ENCODE assay signal across 12 cellular contexts in the genomic region with DNA sequence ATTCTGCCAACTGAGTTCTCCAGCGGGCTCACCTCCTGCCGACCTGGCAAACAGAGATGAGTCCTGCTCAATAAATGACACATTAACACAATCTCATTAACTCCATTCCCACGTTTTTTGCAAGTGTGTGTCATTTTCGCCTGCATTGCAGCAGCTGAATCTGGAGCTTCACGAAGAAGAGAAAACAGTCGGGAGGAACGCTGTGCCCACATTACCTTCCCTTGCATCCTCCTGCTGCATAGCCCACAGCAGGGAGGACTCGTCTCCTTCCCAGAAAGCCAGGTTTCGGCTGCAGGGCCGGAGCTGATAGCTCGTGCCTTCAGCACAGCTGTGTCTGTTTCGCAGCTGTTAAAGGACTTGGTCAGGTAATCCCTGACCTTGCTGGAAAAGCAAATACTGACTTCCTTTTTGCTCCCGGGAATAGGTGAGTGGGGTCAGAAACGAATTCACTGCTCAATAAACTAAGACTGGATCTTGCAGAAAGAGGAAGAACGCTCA. TPM values are rescaled to one million over a fixed set of nuclear protein-coding genes. Genes with fewer than 3 reads are reported as not detected.
DNase-seq lines count a peak whose midpoint lies in the region; ATAC-seq, FAIRE-seq and TF ChIP-seq lines count a peak whose summit lies in the region.
"Had no signal": no experiment of that assay in that cellular context is flagged by ENCODE, and none has a peak within 500 bp of the region (broad histone marks: within the 10 kb centered on the region; RNA-seq: fewer than 3 reads in every experiment).

No MANE protein-coding gene starts in this region.

- ATAC-seq in body of pancreas (peak; percentile 78), left ventricle myocardium superior (no peak)

- H4K20me1 ChIP-seq in keratinocyte (ENCODE audit: control insufficient read depth, extremely low read depth, insufficient read depth, low read length) = no peaks in the 10 kb centered on the region

- H3K4me3 ChIP-seq in body of pancreas = no peak overlapping the region
- no peak overlapping the region for H3K4me3 ChIP-seq in keratinocyte (ENCODE audit: control insufficient read depth in 2 of 3, extremely low read depth in 1 of 3, insufficient read depth in 2 of 3, low read depth in 1 of 3, low read length in 3 of 3)
- H3K4me3 ChIP-seq in spleen = peak overlapping the region in 1 of 8 donors; percentile 10
- H3K4me3 ChIP-seq: ovary had no signal

- H3K27me3 ChIP-seq in body of pancreas (no peaks in the 10 kb centered on the region), keratinocyte (ENCODE audit: control insufficient read depth, extremely low read depth, insufficient read depth, low read length) (no peaks in the 10 kb centered on the region), spleen (replicated peaks in 1 of 7) (peaks cover 0 to 36% (median 0%) of the 10 kb centered on the region in 7 donors)
- H3K27me3 ChIP-seq: ovary had no signal

- intact Hi-C loops in body of pancreas (cut with DNase I) = no loop called here
- intact Hi-C loops in spleen (cut with DNase I; ENCODE audit: low total_unique reads) = no loop called here
- intact Hi-C loops in left ventricle myocardium superior (cut with micrococcal nuclease) = no loop called here

- H3K36me3 ChIP-seq in body of pancreas (replicated peaks in 1 of 2; ENCODE audit: insufficient read depth in 1 of 2, low read depth in 2 of 2) = peaks cover 0 to 2% of the 10 kb centered on the region in 2 donors
- no peaks in the 10 kb centered on the region for H3K36me3 ChIP-seq in keratinocyte (ENCODE audit: control insufficient read depth in 2 of 2, extremely low read depth in 1 of 2, insufficient read depth in 2 of 2, low read length in 2 of 2)
- no peaks in the 10 kb centered on the region for H3K36me3 ChIP-seq in spleen
- H3K36me3 ChIP-seq: ovary had no signal

- no peak overlapping the region for H3K4me2 ChIP-seq in keratinocyte (ENCODE audit: control insufficient read depth, extremely low read depth, insufficient read depth, low read depth, low read length)

- dilution Hi-C loops in keratinocyte (cut with MboI; ENCODE audit: extremely low pct_ligation_motif_present, low sequenced_read_pairs) = no loop called here

- TF ChIP-seq POLR2A in body of pancreas (IDR thresholded peaks at IDR 0.05) (no peak), spleen (IDR thresholded peaks at IDR 0.05) (no peak)

- WGBS in body of pancreas, 2 donors = 13 to 18% methylated on average over 15 of the region's 15 CpGs
- WGBS in spleen, 5 donors = 52 to 66% (median 60%) methylated on average over 15 of the region's 15 CpGs

- H3K9me3 ChIP-seq in body of pancreas (no peaks in the 10 kb centered on the region), keratinocyte (ENCODE audit: control insufficient read depth, low read depth, low read length) (no peaks in the 10 kb centered on the region), spleen (peaks cover 0 to 3% (median 0%) of the 10 kb centered on the region in 8 donors)
- H3K9me3 ChIP-seq: ovary had no signal

- H3K4me1 ChIP-seq in body of pancreas = peaks cover 38% of the 10 kb centered on the region
- H3K4me1 ChIP-seq in keratinocyte (ENCODE audit: control insufficient read depth, extremely low read depth, insufficient read depth, low read length) = peaks cover 12% of the 10 kb centered on the region
- H3K4me1 ChIP-seq in spleen = peaks cover 0 to 12% (median 2%) of the 10 kb centered on the region in 6 donors

- no peak overlapping the region for H2AFZ ChIP-seq in keratinocyte (ENCODE audit: control insufficient read depth, low read length)

- DNase-seq in DMS79 treated with DMSO at 0.1 percent for 48 hours (lab: John Stamatoyannopoulos, UW) = peak; percentile 80
- DNase-seq in DMS79 (lab: John Stamatoyannopoulos, UW) = no peak
- DNase-seq in body of pancreas = peak; percentile 56 to 81 (median 64)
- DNase-seq in keratinocyte (ENCODE audit: low read depth, low spot score) = no peak
- peak; percentile 65 for DNase-seq in spleen
- no peak for DNase-seq in NCI-H526 (lab: John Stamatoyannopoulos, UW)
- DNase-seq in NCI-H226 = no peak
- DNase-seq in left ventricle myocardium superior = no peak
- DNase-seq: activated CD8-positive, alpha-beta memory T cell treated with anti-CD3 and anti-CD28 coated beads for 24 hours; ovary had no signal

- H3K9ac ChIP-seq in keratinocyte (ENCODE audit: control insufficient read depth, extremely low read depth, insufficient read depth, low read length) = no peak overlapping the region

- peak; percentile 79 for FAIRE-seq in keratinocyte (lab: Jason Lieb, UNC)

- TF ChIP-seq CTCF in body of pancreas (IDR thresholded peaks at IDR 0.05) = no peak
- TF ChIP-seq CTCF in keratinocyte (optimal IDR thresholded peaks at IDR 0.05 in 1 of 3, IDR thresholded peaks at IDR 0.05 in 1 of 3, conservative IDR thresholded peaks at IDR 0.05 in 1 of 3; ENCODE audit: extremely low read depth in 1 of 3, insufficient read depth in 2 of 3, low read length in 3 of 3) = no peak
- TF ChIP-seq CTCF in spleen (IDR thresholded peaks at IDR 0.05 in 8 of 11, conservative IDR thresholded peaks at IDR 0.05 in 3 of 11) = no peak

- peak overlapping the region; percentile 51 to 75 (median 56) for H3K27ac ChIP-seq in body of pancreas
- H3K27ac ChIP-seq in keratinocyte (ENCODE audit: control insufficient read depth, insufficient read depth, low read length) = no peak overlapping the region
- no peak overlapping the region for H3K27ac ChIP-seq in spleen
- H3K27ac ChIP-seq: 22Rv1, ovary had no signal

- no peaks in the 10 kb centered on the region for H3K79me2 ChIP-seq in keratinocyte (ENCODE audit: control insufficient read depth, insufficient read depth, low read length)

- H3K9me1 ChIP-seq in keratinocyte (ENCODE audit: control insufficient read depth, extremely low read depth, insufficient read depth, low read length) = no peaks in the 10 kb centered on the region

RNA-seq across cellular contexts. Expression of a gene that starts 33.2 kb away (rescaled TPM):
- total RNA-seq in body of pancreas = 10 to 100 TPM in 1 of 2 donors, 1 to 10 TPM in 1; 9.1 to 23.7 TPM
- polyA plus RNA-seq in keratinocyte = 0.92 to 8.5 TPM (median 2.1 TPM) in 3 replicates
- polyA plus RNA-seq in keratinocyte (2011; ENCODE audit: low read depth) = 0.95 TPM
- 2.9 and 3.6 TPM in 2 replicates for polyA plus RNA-seq in keratinocyte (2011; cell fraction: cytosol; rRNA removed)
- 7.6 and 8.3 TPM in 2 replicates for polyA plus RNA-seq in keratinocyte (2011; cell fraction: nucleus; rRNA removed)
- polyA plus RNA-seq in keratinocyte (2012; ENCODE audit: low replicate concordance) = 0.96 and 1.2 TPM in 2 replicates
- 1.7 to 11.1 TPM (median 4.2 TPM) in 3 replicates for polyA minus RNA-seq in keratinocyte
- polyA minus RNA-seq in keratinocyte (2011; cell fraction: cytosol; rRNA and poly(A)+ RNA removed) = 2.7 TPM
- 8.2 and 13.7 TPM in 2 replicates for polyA minus RNA-seq in keratinocyte (2011; cell fraction: nucleus; rRNA and poly(A)+ RNA removed)
- total RNA-seq in spleen = 1 to 10 TPM in 1 of 7 donors, under 1 TPM in 6; 0.20 to 1.3 (median 0.51) TPM
- under 1 TPM; 0.11 to 0.70 (median 0.17) TPM for polyA plus RNA-seq in spleen
- total RNA-seq in left ventricle myocardium superior = 0.25 TPM
- total RNA-seq: T-helper 1 cell treated with Interleukin-12 subunit alpha and Interleukin-12 subunit beta and Interleukin-4 antibody, amounts not matched to agents 30 ng/mL and 1 ng/mL, for 36 hours had no signal

Comparison
In these comparisons a context has a peak if more than half of its experiments do, and no peak if none do; other contexts are left out.
1. DNase-seq: peak in DMS79 treated with DMSO at 0.1 percent for 48 hours (single experiment), body of pancreas (4 of 4) and spleen (single experiment); none in DMS79 (single experiment), keratinocyte (single experiment), NCI-H526 (0 of 2), NCI-H226 (single experiment) and left ventricle myocardium superior (single experiment).
2. H3K27ac ChIP-seq: peak in body of pancreas (4 of 4); none in keratinocyte (single experiment) and spleen (0 of 8).